20 cellular contexts compared by ENCODE assay signal in genomic region chr12:47789712-47790489, GRCh38. TPM values are rescaled to one million over a fixed set of nuclear protein-coding genes. Genes with fewer than 3 reads are reported as not detected.
A peak's percentile ranks its signal among the peaks of the same experiment; 100 is the strongest.
DNase-seq lines count a peak whose midpoint lies in the region; ATAC-seq and TF ChIP-seq lines count a peak whose summit lies in the region.
"Had no signal": no experiment of that assay in that cellular context is flagged by ENCODE, and none has a peak within 500 bp of the region (broad histone marks: within the 10 kb centered on the region; RNA-seq: fewer than 3 reads in every experiment).

No MANE protein-coding gene starts in this region.

- H3K4me3 ChIP-seq in tibial nerve, result no peak overlapping the region
- H3K4me3 ChIP-seq: A549, PC-9 had no signal

- CTCF ChIA-PET in activated naive CD4-positive, alpha-beta T cell treated with anti-CD3 and anti-CD28 coated beads for 36 hours (lab: Charles Lee), result interaction anchor here (0.6 to 3.7 kb wide), 10 partner anchors 10 to 286 kb away, joined by 3 to 22 read pairs (median 4); no protein-coding TSS in a partner anchor
- CTCF ChIA-PET in RWPE1 (lab: Yijun Ruan, JAX), result interaction anchor here (0.6 to 2.5 kb wide), 6 partner anchors 10 to 253 kb away, joined by 3 to 9 read pairs (median 3); no protein-coding TSS in a partner anchor

- H3K27ac ChIP-seq in RWPE1 (peak overlapping the region; percentile 51), tibial nerve (peak overlapping the region in 1 of 4 donors; percentile 53)
- H3K27ac ChIP-seq: A549, KMS-11, PC-9 had no signal

- POLR2A ChIA-PET in RWPE1 (lab: Yijun Ruan, JAX; ENCODE audit: low non-redundant PET), result no interaction called here

- no peaks in the 10 kb centered on the region for H3K27me3 ChIP-seq in tibial nerve
- H3K27me3 ChIP-seq: BE2C had no signal

- H3K9me3 Mint-ChIP-seq in activated naive CD4-positive, alpha-beta T cell treated with anti-CD3 and anti-CD28 coated beads for 36 hours, result no peaks in the 10 kb centered on the region
- no peaks in the 10 kb centered on the region for H3K9me3 Mint-ChIP-seq in activated T-helper 17 cell treated with anti-CD3 and anti-CD28 coated beads, Interleukin-2, amount 50 U/mL, for 72 hours
- peaks cover 2% of the 10 kb centered on the region for H3K9me3 Mint-ChIP-seq in glutamatergic neuron (ENCODE audit: unreplicated experiment)

- peaks cover 62% of the 10 kb centered on the region for H3K36me3 Mint-ChIP-seq in activated naive CD4-positive, alpha-beta T cell treated with anti-CD3 and anti-CD28 coated beads for 36 hours (ENCODE audit: low read depth)
- H3K36me3 Mint-ChIP-seq in activated T-helper 17 cell treated with anti-CD3 and anti-CD28 coated beads, Interleukin-2, amount 50 U/mL, for 72 hours (ENCODE audit: low read depth), result peaks cover 99% of the 10 kb centered on the region
- peaks cover 5% of the 10 kb centered on the region for H3K36me3 Mint-ChIP-seq in glutamatergic neuron (ENCODE audit: unreplicated experiment)

- intact Hi-C loops in activated naive CD4-positive, alpha-beta T cell treated with anti-CD3 and anti-CD28 coated beads for 36 hours (cut with micrococcal nuclease), result no loop called here
- intact Hi-C loops in left ventricle myocardium superior (cut with micrococcal nuclease), result no loop called here

- no peak for ATAC-seq in activated T-helper 17 cell treated with anti-CD3 and anti-CD28 coated beads, Interleukin-2, amount 50 U/mL, for 72 hours (replicated peaks)
- ATAC-seq in left ventricle myocardium superior, result no peak
- ATAC-seq: A549 had no signal

- H3K4me1 ChIP-seq in tibial nerve, result peaks cover 0 to 21% (median 8%) of the 10 kb centered on the region in 4 donors
- H3K4me1 ChIP-seq: A549, BE2C had no signal

- H3K4me3 Mint-ChIP-seq in activated naive CD4-positive, alpha-beta T cell treated with anti-CD3 and anti-CD28 coated beads for 36 hours, result no peak overlapping the region
- H3K4me3 Mint-ChIP-seq in activated T-helper 17 cell treated with anti-CD3 and anti-CD28 coated beads, Interleukin-2, amount 50 U/mL, for 72 hours, result no peak overlapping the region
- no peak overlapping the region for H3K4me3 Mint-ChIP-seq in glutamatergic neuron (ENCODE audit: unreplicated experiment)

- peaks cover 12 to 100% (median 49%) of the 10 kb centered on the region in 3 donors for H3K36me3 ChIP-seq in tibial nerve

- peaks cover 29% of the 10 kb centered on the region for H3K4me1 Mint-ChIP-seq in activated naive CD4-positive, alpha-beta T cell treated with anti-CD3 and anti-CD28 coated beads for 36 hours (ENCODE audit: low read depth)
- H3K4me1 Mint-ChIP-seq in activated T-helper 17 cell treated with anti-CD3 and anti-CD28 coated beads, Interleukin-2, amount 50 U/mL, for 72 hours, result no peaks in the 10 kb centered on the region
- peaks cover 4% of the 10 kb centered on the region for H3K4me1 Mint-ChIP-seq in glutamatergic neuron (ENCODE audit: low read depth, unreplicated experiment)

- no peak for TF ChIP-seq EP300 in tibial nerve (IDR thresholded peaks at IDR 0.05)

- no peaks in the 10 kb centered on the region for H3K27me3 Mint-ChIP-seq in activated naive CD4-positive, alpha-beta T cell treated with anti-CD3 and anti-CD28 coated beads for 36 hours (ENCODE audit: low read depth)
- H3K27me3 Mint-ChIP-seq in activated T-helper 17 cell treated with anti-CD3 and anti-CD28 coated beads, Interleukin-2, amount 50 U/mL, for 72 hours, result no peaks in the 10 kb centered on the region
- H3K27me3 Mint-ChIP-seq in glutamatergic neuron (ENCODE audit: unreplicated experiment), result peaks cover 8% of the 10 kb centered on the region

- no peak for TF ChIP-seq POLR2A in tibial nerve (IDR thresholded peaks at IDR 0.05)

- 88 to 89% methylated on average over 21 to 22 of the region's 22 CpGs for WGBS in tibial nerve, 2 donors

- no peaks in the 10 kb centered on the region for H3K9me3 ChIP-seq in tibial nerve
- H3K9me3 ChIP-seq: A549, BE2C had no signal

- TF ChIP-seq CTCF in RWPE1 (conservative IDR thresholded peaks at IDR 0.05; ENCODE audit: low read depth) (no peak), glutamatergic neuron (IDR thresholded peaks at IDR 0.05; ENCODE audit: partially characterized antibody, unreplicated experiment) (no peak), tibial nerve (IDR thresholded peaks at IDR 0.05) (no peak)

- peak overlapping the region; percentile 41 for H3K27ac Mint-ChIP-seq in activated naive CD4-positive, alpha-beta T cell treated with anti-CD3 and anti-CD28 coated beads for 36 hours
- H3K27ac Mint-ChIP-seq in activated T-helper 17 cell treated with anti-CD3 and anti-CD28 coated beads, Interleukin-2, amount 50 U/mL, for 72 hours, result peak overlapping the region; percentile 52
- no peak overlapping the region for H3K27ac Mint-ChIP-seq in glutamatergic neuron (ENCODE audit: unreplicated experiment)

- DNase-seq in activated naive CD4-positive, alpha-beta T cell treated with anti-CD3 and anti-CD28 coated beads for 36 hours, result no peak
- DNase-seq in activated naive CD4-positive, alpha-beta T cell (lab: John Stamatoyannopoulos, UW), result no peak
- DNase-seq in RWPE1 (ENCODE audit: low spot score) (no peak), left ventricle myocardium superior (peak; percentile 20), glutamatergic neuron (no peak), SHP77 treated with DMSO at 0.1 percent for 48 hours (lab: John Stamatoyannopoulos, UW) (no peak), tibial nerve (ENCODE audit: low spot score in 2 of 2) (no peak)
- DNase-seq: BE2C, EL, GF-D8, NCI-H1092 treated with DMSO at 0.1 percent for 48 hours, NCI-H1436 treated with DMSO at 0.1 percent for 48 hours, NCI-H1930, NCI-H2227 treated with DMSO at 0.1 percent for 48 hours, NCI-H510A, RPMI8226 had no signal

RNA-seq across cellular contexts. Expression of gene SLC48A1, which starts 16.9 kb away (rescaled TPM):
- 10 to 100 TPM; 16.6 to 21.0 TPM for total RNA-seq in activated naive CD4-positive, alpha-beta T cell treated with anti-CD3 and anti-CD28 coated beads for 36 hours
- total RNA-seq in activated T-helper 17 cell treated with anti-CD3 and anti-CD28 coated beads, Interleukin-2, amount 50 U/mL, for 72 hours, result 1 to 10 TPM; 6.7 to 8.2 TPM
- total RNA-seq in left ventricle myocardium superior (23.7 TPM), glutamatergic neuron (ENCODE audit: unreplicated experiment) (15.7 TPM), tibial nerve (10 to 100 TPM; 24.6 to 37.9 (median 33.8) TPM)

RNA-seq across cellular contexts. Expression of gene HDAC7, which starts 29.8 kb away (rescaled TPM):
- total RNA-seq in activated naive CD4-positive, alpha-beta T cell treated with anti-CD3 and anti-CD28 coated beads for 36 hours, result 100 to 1,000 TPM; 272 to 289 TPM
- 100 to 1,000 TPM; 163 to 471 TPM for total RNA-seq in activated T-helper 17 cell treated with anti-CD3 and anti-CD28 coated beads, Interleukin-2, amount 50 U/mL, for 72 hours
- 35.4 TPM for total RNA-seq in left ventricle myocardium superior
- 67.9 TPM for total RNA-seq in glutamatergic neuron (ENCODE audit: unreplicated experiment)
- total RNA-seq in tibial nerve, result 100 to 1,000 TPM in 2 of 4 donors, 10 to 100 TPM in 2; 90.4 to 186 (median 98.4) TPM

RNA-seq across cellular contexts. Expression of gene RAPGEF3, which starts 31.2 kb away (rescaled TPM):
- total RNA-seq in activated naive CD4-positive, alpha-beta T cell treated with anti-CD3 and anti-CD28 coated beads for 36 hours, result 1 to 10 TPM; 1.5 to 1.6 TPM
- total RNA-seq in activated T-helper 17 cell treated with anti-CD3 and anti-CD28 coated beads, Interleukin-2, amount 50 U/mL, for 72 hours, result 1 to 10 TPM; 1.4 to 8.4 TPM
- 37.6 TPM for total RNA-seq in left ventricle myocardium superior
- 0.81 TPM for total RNA-seq in glutamatergic neuron (ENCODE audit: unreplicated experiment)
- total RNA-seq in tibial nerve, result 100 to 1,000 TPM in 1 of 4 donors, 10 to 100 TPM in 3; 47.3 to 109 (median 83.6) TPM
